8 cellular contexts compared by ENCODE assay signal in genomic region chr1:166840309-166841302, GRCh38. TPM values are rescaled to one million over a fixed set of nuclear protein-coding genes. Genes with fewer than 3 reads are reported as not detected.
DNase-seq lines count a peak whose midpoint lies in the region; ATAC-seq and TF ChIP-seq lines count a peak whose summit lies in the region.

No MANE protein-coding gene starts in this region.

- peaks cover 17% of the 10 kb centered on the region for H3K4me1 Mint-ChIP-seq in glutamatergic neuron (ENCODE audit: low read depth, unreplicated experiment)

- peak overlapping the region; percentile 90 for H3K4me3 Mint-ChIP-seq in glutamatergic neuron (ENCODE audit: unreplicated experiment)

- TF ChIP-seq CTCF in WI38 (IDR thresholded peaks at IDR 0.05; ENCODE audit: low read depth, low read length) (no peak), glutamatergic neuron (IDR thresholded peaks at IDR 0.05; ENCODE audit: partially characterized antibody, unreplicated experiment) (no peak)

- ATAC-seq in GM19395 (IDR thresholded peaks at IDR 0.05; ENCODE audit: unreplicated experiment) = no peak

- DNase-seq in DMS53 (lab: John Stamatoyannopoulos, UW) (peak; percentile 40), DMS53 treated with DMSO at 0.1 percent for 48 hours (lab: John Stamatoyannopoulos, UW; ENCODE audit: unreplicated experiment) (no peak), glutamatergic neuron (no peak), posterior cingulate gyrus (peak in 6 of 10 donors; percentile 38 to 87 (median 60)), putamen (ENCODE audit: low spot score) (no peak), NCI-H345 (lab: John Stamatoyannopoulos, UW) (no peak)

- intact Hi-C loops in posterior cingulate gyrus (cut with DNase I) = loop anchor here (10.0 kb wide), 1 partner anchor 134 kb away; the partner anchor contains the start of gene ILDR2

- peak overlapping the region; percentile 72 for H3K4me3 ChIP-seq in WI38 (ENCODE audit: low read depth, low read length)

- no peaks in the 10 kb centered on the region for H3K36me3 Mint-ChIP-seq in glutamatergic neuron (ENCODE audit: unreplicated experiment)

- peaks cover 11% of the 10 kb centered on the region for H3K9me3 Mint-ChIP-seq in glutamatergic neuron (ENCODE audit: unreplicated experiment)

- H3K27ac Mint-ChIP-seq in glutamatergic neuron (ENCODE audit: unreplicated experiment) = peak overlapping the region; percentile 93

- peaks cover 12% of the 10 kb centered on the region for H3K27me3 Mint-ChIP-seq in glutamatergic neuron (ENCODE audit: unreplicated experiment)

RNA-seq across cellular contexts. Expression of gene POGK, which starts 1.3 kb away (rescaled TPM):
- total RNA-seq in glutamatergic neuron (ENCODE audit: unreplicated experiment) = 60.3 TPM

RNA-seq across cellular contexts. Expression of gene TADA1, which starts 35.5 kb away (rescaled TPM):
- total RNA-seq in glutamatergic neuron (ENCODE audit: unreplicated experiment) = 15.9 TPM

Comparison
In these comparisons a context has a peak if more than half of its experiments do, and no peak if none do; other contexts are left out.
1. DNase-seq: peak in DMS53 (single experiment) and posterior cingulate gyrus (6 of 10); none in DMS53 treated with DMSO at 0.1 percent for 48 hours (single experiment), glutamatergic neuron (single experiment), putamen (single experiment) and NCI-H345 (single experiment).